Comparison of ENCODE assay signal across 21 cellular contexts in the genomic region with DNA sequence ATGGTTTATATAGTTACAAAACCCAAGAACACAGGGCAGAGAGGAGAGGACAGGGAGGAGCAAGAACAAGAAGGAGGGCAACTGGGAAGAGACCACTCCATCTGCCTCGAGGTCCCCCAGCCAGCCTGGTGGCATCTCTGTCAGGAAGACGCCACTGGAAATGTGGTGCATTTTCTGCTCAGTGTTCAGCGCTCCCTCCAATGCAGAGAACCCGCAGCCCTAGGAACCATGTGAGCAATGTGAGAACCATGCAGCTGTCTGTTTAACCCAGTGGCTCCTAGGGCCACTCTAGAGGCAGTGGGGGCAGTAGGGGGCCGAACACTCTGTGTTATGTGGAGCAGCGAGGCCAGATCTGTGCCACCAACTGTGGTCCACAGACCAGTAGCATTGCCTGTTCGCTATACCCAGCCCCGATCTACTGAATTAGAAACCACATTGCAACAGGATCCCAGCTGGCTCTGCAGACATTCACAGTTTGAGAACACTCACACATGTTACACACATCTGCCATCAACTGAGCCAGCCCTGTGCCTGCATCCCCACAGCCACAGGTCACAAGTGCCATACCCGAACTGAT.
"Had no signal": no experiment of that assay in that cellular context is flagged by ENCODE, and none has a peak within 500 bp of the region (broad histone marks: within the 10 kb centered on the region; RNA-seq: fewer than 3 reads in every experiment).

No MANE protein-coding gene starts in this region.

- DNase-seq: activated CD4-positive, alpha-beta memory T cell treated with anti-CD3 and anti-CD28 coated beads for 36 hours; activated CD4-positive, alpha-beta T cell treated with anti-CD3 and anti-CD28 coated beads for 36 hours; activated CD8-positive, alpha-beta memory T cell treated with anti-CD3 and anti-CD28 coated beads, Interleukin-2, amount 10 ng/mL, durations not matched to agents 7 days and 5 days; activated naive CD4-positive, alpha-beta T cell treated with Interleukin-2 at 50 U/mL for 16 hours; activated naive CD8-positive, alpha-beta T cell treated with anti-CD3 and anti-CD28 coated beads, Interleukin-2, amount 10 ng/mL, durations not matched to agents 7 days and 5 days; activated T-cell treated with anti-CD3 and anti-CD28 coated beads, Interleukin-2, amount 50 U/mL, for 1 hour; amygdala; effector CD8-positive, alpha-beta T cell; foreskin fibroblast; hippocampal formation; kidney; naive thymus-derived CD4-positive, alpha-beta T cell; ovary; psoas muscle; right lobe of liver; stimulated activated naive B cell treated with anti-CD40 and anti-IgM and Interleukin-4, amounts not matched to agents 10 μg/mL and 1 μg/mL and 100 μg/mL, for 72 hours had no signal

- H3K4me3 Mint-ChIP-seq: activated CD4-positive, alpha-beta memory T cell treated with anti-CD3 and anti-CD28 coated beads for 36 hours; activated CD4-positive, alpha-beta T cell treated with anti-CD3 and anti-CD28 coated beads for 36 hours; activated CD8-positive, alpha-beta memory T cell treated with anti-CD3 and anti-CD28 coated beads, Interleukin-2, amount 10 ng/mL, durations not matched to agents 7 days and 5 days; activated naive CD8-positive, alpha-beta T cell treated with anti-CD3 and anti-CD28 coated beads, Interleukin-2, amount 10 ng/mL, durations not matched to agents 7 days and 5 days; activated T-helper 17 cell treated with anti-CD3 and anti-CD28 coated beads, Interleukin-2, amount 50 U/mL, for 72 hours; dendritic cell treated with granulocyte-macrophage colony-stimulating factor and Interleukin-4, amounts not matched to agents 40 ng/mL and 50 ng/mL, for 4 days; memory B cell; naive thymus-derived CD4-positive, alpha-beta T cell; stimulated activated naive B cell treated with anti-CD40 and anti-IgM and Interleukin-4, amounts not matched to agents 10 μg/mL and 1 μg/mL and 100 μg/mL, for 72 hours; WTC11 had no signal

- H3K4me1 Mint-ChIP-seq: activated CD4-positive, alpha-beta T cell treated with anti-CD3 and anti-CD28 coated beads for 36 hours; activated CD8-positive, alpha-beta memory T cell treated with anti-CD3 and anti-CD28 coated beads, Interleukin-2, amount 10 ng/mL, durations not matched to agents 7 days and 5 days; activated naive CD8-positive, alpha-beta T cell treated with anti-CD3 and anti-CD28 coated beads, Interleukin-2, amount 10 ng/mL, durations not matched to agents 7 days and 5 days; activated T-helper 17 cell treated with anti-CD3 and anti-CD28 coated beads, Interleukin-2, amount 50 U/mL, for 72 hours; memory B cell; stimulated activated naive B cell treated with anti-CD40 and anti-IgM and Interleukin-4, amounts not matched to agents 10 μg/mL and 1 μg/mL and 100 μg/mL, for 72 hours had no signal

- H3K27ac ChIP-seq: cardiac muscle cell, ovary, psoas muscle, right lobe of liver had no signal

- H3K4me1 ChIP-seq: psoas muscle, right lobe of liver had no signal

- H3K27ac Mint-ChIP-seq: activated CD4-positive, alpha-beta memory T cell treated with anti-CD3 and anti-CD28 coated beads for 36 hours; activated CD4-positive, alpha-beta T cell treated with anti-CD3 and anti-CD28 coated beads for 36 hours; activated CD8-positive, alpha-beta memory T cell treated with anti-CD3 and anti-CD28 coated beads, Interleukin-2, amount 10 ng/mL, durations not matched to agents 7 days and 5 days; activated naive CD8-positive, alpha-beta T cell treated with anti-CD3 and anti-CD28 coated beads, Interleukin-2, amount 10 ng/mL, durations not matched to agents 7 days and 5 days; activated T-helper 17 cell treated with anti-CD3 and anti-CD28 coated beads, Interleukin-2, amount 50 U/mL, for 72 hours; dendritic cell treated with granulocyte-macrophage colony-stimulating factor and Interleukin-4, amounts not matched to agents 40 ng/mL and 50 ng/mL, for 4 days; memory B cell; naive thymus-derived CD4-positive, alpha-beta T cell; stimulated activated naive B cell treated with anti-CD40 and anti-IgM and Interleukin-4, amounts not matched to agents 10 μg/mL and 1 μg/mL and 100 μg/mL, for 72 hours; WTC11 had no signal

- ATAC-seq: activated CD4-positive, alpha-beta T cell treated with anti-CD3 and anti-CD28 coated beads for 36 hours; activated CD8-positive, alpha-beta memory T cell treated with anti-CD3 and anti-CD28 coated beads, Interleukin-2, amount 10 ng/mL, durations not matched to agents 7 days and 5 days; activated T-helper 17 cell treated with anti-CD3 and anti-CD28 coated beads, Interleukin-2, amount 50 U/mL, for 72 hours; naive thymus-derived CD4-positive, alpha-beta T cell; psoas muscle; right lobe of liver; stimulated activated naive B cell treated with anti-CD40 and anti-IgM and Interleukin-4, amounts not matched to agents 10 μg/mL and 1 μg/mL and 100 μg/mL, for 72 hours; WTC11 had no signal

- H3K9me3 Mint-ChIP-seq: activated CD4-positive, alpha-beta memory T cell treated with anti-CD3 and anti-CD28 coated beads for 36 hours; activated naive CD8-positive, alpha-beta T cell treated with anti-CD3 and anti-CD28 coated beads, Interleukin-2, amount 10 ng/mL, durations not matched to agents 7 days and 5 days; activated T-helper 17 cell treated with anti-CD3 and anti-CD28 coated beads, Interleukin-2, amount 50 U/mL, for 72 hours; dendritic cell treated with granulocyte-macrophage colony-stimulating factor and Interleukin-4, amounts not matched to agents 40 ng/mL and 50 ng/mL, for 4 days; memory B cell; stimulated activated naive B cell treated with anti-CD40 and anti-IgM and Interleukin-4, amounts not matched to agents 10 μg/mL and 1 μg/mL and 100 μg/mL, for 72 hours; WTC11 had no signal

- H3K36me3 Mint-ChIP-seq: activated CD4-positive, alpha-beta memory T cell treated with anti-CD3 and anti-CD28 coated beads for 36 hours; activated CD8-positive, alpha-beta memory T cell treated with anti-CD3 and anti-CD28 coated beads, Interleukin-2, amount 10 ng/mL, durations not matched to agents 7 days and 5 days; activated naive CD8-positive, alpha-beta T cell treated with anti-CD3 and anti-CD28 coated beads, Interleukin-2, amount 10 ng/mL, durations not matched to agents 7 days and 5 days; memory B cell; naive thymus-derived CD4-positive, alpha-beta T cell; stimulated activated naive B cell treated with anti-CD40 and anti-IgM and Interleukin-4, amounts not matched to agents 10 μg/mL and 1 μg/mL and 100 μg/mL, for 72 hours; WTC11 had no signal

- H3K9me3 ChIP-seq: ovary, psoas muscle, right lobe of liver had no signal

- H3K4me3 ChIP-seq: cardiac muscle cell, ovary, psoas muscle, right lobe of liver had no signal

- H3K27me3 ChIP-seq: cardiac muscle cell, ovary, right lobe of liver had no signal

- H3K36me3 ChIP-seq: cardiac muscle cell, ovary, right lobe of liver had no signal
